ENCODE assay signal across 8 cellular contexts in genomic region chr2:230902180-230902899, GRCh38. TPM values are rescaled to one million over a fixed set of nuclear protein-coding genes. Genes with fewer than 3 reads are reported as not detected.
DNase-seq lines count a peak whose midpoint lies in the region; ATAC-seq and FAIRE-seq lines count a peak whose summit lies in the region.

No MANE protein-coding gene starts in this region.

- H2BK12ac ChIP-seq in mesenchymal stem cell (ENCODE audit: low read length in 2 of 2): no peak overlapping the region

- H3K27me3 ChIP-seq in mesenchymal stem cell (ENCODE audit: control insufficient read depth in 1 of 2, insufficient read depth in 1 of 2, low read length in 2 of 2): peaks cover 44 to 61% of the 10 kb centered on the region in 2 experiments

- intact Hi-C loops in activated T-helper 1 cell treated with anti-CD3 and anti-CD28 coated beads, Interleukin-12 subunit alpha, Interleukin-12 subunit beta, Interleukin-2, Interleukin-4 antibody, amounts not matched to agents 30 ng/mL and 10 ng/mL and 1 ng/mL, durations not matched to agents 14 hours and 24 hours and 36 hours (cut with micrococcal nuclease): loop anchor here (1.0 to 5.0 kb wide), 2 partner anchors 75 to 85 kb away; no protein-coding TSS in a partner anchor

- no peak overlapping the region for H4K91ac ChIP-seq in mesenchymal stem cell (ENCODE audit: low read length)

- H4K8ac ChIP-seq in mesenchymal stem cell (ENCODE audit: low read length): no peak overlapping the region

- H2AFZ ChIP-seq in mesenchymal stem cell (ENCODE audit: low read depth, low read length): no peak overlapping the region

- no peak overlapping the region for H3K4ac ChIP-seq in mesenchymal stem cell (ENCODE audit: low read depth in 1 of 2, low read length in 2 of 2)

- DNase-seq in activated T-helper 1 cell treated with Interleukin-2 at 50 U/mL for 16 hours (ENCODE audit: low read depth) (peak; percentile 20), NCI-H1694 (lab: John Stamatoyannopoulos, UW) (peak; percentile 50), dermis microvascular lymphatic vessel endothelial cell (ENCODE audit: low read depth in 2 of 2) (peak; percentile 1 to 62), mesenchymal stem cell (peak; percentile 71), urothelium cell line (ENCODE audit: low spot score) (peak; percentile 78)
- DNase-seq in activated T-helper 1 cell treated with anti-CD3 and anti-CD28 coated beads, Interleukin-12 subunit alpha, Interleukin-12 subunit beta, Interleukin-2, Interleukin-4 antibody, amounts not matched to agents 30 ng/mL and 10 ng/mL and 1 ng/mL, durations not matched to agents 14 hours and 24 hours and 36 hours (ENCODE audit: low spot score): no peak
- DNase-seq in activated CD4-positive, CD25-positive, alpha-beta regulatory T cell (lab: John Stamatoyannopoulos, UW): peak; percentile 16 to 35 (median 20)

- no peak overlapping the region for H2BK5ac ChIP-seq in mesenchymal stem cell (ENCODE audit: low read depth, low read length, poor library complexity, severe bottlenecking)

- H3K4me3 ChIP-seq in mesenchymal stem cell (ENCODE audit: insufficient read depth in 1 of 2, low read depth in 1 of 2, low read length in 2 of 2): no peak overlapping the region

- no peak overlapping the region for H3K18ac ChIP-seq in mesenchymal stem cell (ENCODE audit: low read depth in 1 of 2, low read length in 2 of 2)

- ATAC-seq in HG02571 (IDR thresholded peaks at IDR 0.05; ENCODE audit: unreplicated experiment): peak; percentile 61

- peaks cover 64% of the 10 kb centered on the region for H3K27me3 Mint-ChIP-seq in activated T-helper 1 cell treated with anti-CD3 and anti-CD28 coated beads, Interleukin-12 subunit alpha, Interleukin-12 subunit beta, Interleukin-2, Interleukin-4 antibody, amounts not matched to agents 30 ng/mL and 10 ng/mL and 1 ng/mL, durations not matched to agents 14 hours and 24 hours and 36 hours (ENCODE audit: insufficient read depth)

- no peak overlapping the region for H3K27ac ChIP-seq in mesenchymal stem cell (ENCODE audit: low read length, poor library complexity, severe bottlenecking)

- H3K9me3 ChIP-seq in mesenchymal stem cell (ENCODE audit: control insufficient read depth, low read length): no peaks in the 10 kb centered on the region

- H3K4me1 ChIP-seq in mesenchymal stem cell (ENCODE audit: control insufficient read depth, insufficient read depth, low read depth, low read length): peaks cover 6% of the 10 kb centered on the region

- H3K36me3 Mint-ChIP-seq in activated T-helper 1 cell treated with anti-CD3 and anti-CD28 coated beads, Interleukin-12 subunit alpha, Interleukin-12 subunit beta, Interleukin-2, Interleukin-4 antibody, amounts not matched to agents 30 ng/mL and 10 ng/mL and 1 ng/mL, durations not matched to agents 14 hours and 24 hours and 36 hours (ENCODE audit: low read depth): no peaks in the 10 kb centered on the region

- no peak overlapping the region for H2AK5ac ChIP-seq in mesenchymal stem cell (ENCODE audit: low read length, severe bottlenecking)

- H3K9me3 Mint-ChIP-seq in activated T-helper 1 cell treated with anti-CD3 and anti-CD28 coated beads, Interleukin-12 subunit alpha, Interleukin-12 subunit beta, Interleukin-2, Interleukin-4 antibody, amounts not matched to agents 30 ng/mL and 10 ng/mL and 1 ng/mL, durations not matched to agents 14 hours and 24 hours and 36 hours: no peaks in the 10 kb centered on the region

- peaks cover 17% of the 10 kb centered on the region for H3K4me1 Mint-ChIP-seq in activated T-helper 1 cell treated with anti-CD3 and anti-CD28 coated beads, Interleukin-12 subunit alpha, Interleukin-12 subunit beta, Interleukin-2, Interleukin-4 antibody, amounts not matched to agents 30 ng/mL and 10 ng/mL and 1 ng/mL, durations not matched to agents 14 hours and 24 hours and 36 hours (ENCODE audit: low read depth)

- no peak overlapping the region for H3K23ac ChIP-seq in mesenchymal stem cell (ENCODE audit: low read length in 2 of 2)

- no peak overlapping the region for H3K27ac Mint-ChIP-seq in activated T-helper 1 cell treated with anti-CD3 and anti-CD28 coated beads, Interleukin-12 subunit alpha, Interleukin-12 subunit beta, Interleukin-2, Interleukin-4 antibody, amounts not matched to agents 30 ng/mL and 10 ng/mL and 1 ng/mL, durations not matched to agents 14 hours and 24 hours and 36 hours

- peak; percentile 56 for FAIRE-seq in urothelium cell line (lab: Jason Lieb, UNC)

- H3K4me2 ChIP-seq in mesenchymal stem cell (ENCODE audit: low read length, poor library complexity, severe bottlenecking): no peak overlapping the region

- no peaks in the 10 kb centered on the region for H3K79me1 ChIP-seq in mesenchymal stem cell (replicated peaks; ENCODE audit: low read length, poor library complexity, severe bottlenecking)

- H3K14ac ChIP-seq in mesenchymal stem cell (ENCODE audit: low read length in 2 of 2): no peak overlapping the region

- H3K4me3 Mint-ChIP-seq in activated T-helper 1 cell treated with anti-CD3 and anti-CD28 coated beads, Interleukin-12 subunit alpha, Interleukin-12 subunit beta, Interleukin-2, Interleukin-4 antibody, amounts not matched to agents 30 ng/mL and 10 ng/mL and 1 ng/mL, durations not matched to agents 14 hours and 24 hours and 36 hours: no peak overlapping the region

- no peak overlapping the region for H2BK15ac ChIP-seq in mesenchymal stem cell (ENCODE audit: low read depth, poor library complexity, severe bottlenecking)

- no peak overlapping the region for H2BK120ac ChIP-seq in mesenchymal stem cell (ENCODE audit: low read depth, low read length)

- H3K9ac ChIP-seq in mesenchymal stem cell (ENCODE audit: low read length): no peak overlapping the region

- no peaks in the 10 kb centered on the region for H3K36me3 ChIP-seq in mesenchymal stem cell (ENCODE audit: control insufficient read depth in 1 of 2, insufficient read depth in 2 of 2, low read depth in 1 of 2, low read length in 2 of 2)

- WGBS in mesenchymal stem cell: 29% methylated on average over 8 of the region's 8 CpGs

RNA-seq across cellular contexts. Expression of gene GPR55, which starts 22.7 kb away (rescaled TPM):
- 0.13 and 0.29 TPM in 2 replicates for total RNA-seq in activated T-helper 1 cell treated with anti-CD3 and anti-CD28 coated beads, Interleukin-12 subunit alpha, Interleukin-12 subunit beta, Interleukin-2, Interleukin-4 antibody, amounts not matched to agents 30 ng/mL and 10 ng/mL and 1 ng/mL, durations not matched to agents 14 hours and 24 hours and 36 hours
- not detected in 2 replicates for total RNA-seq in dermis microvascular lymphatic vessel endothelial cell
- polyA plus RNA-seq in mesenchymal stem cell (2013, experiment 1 of 2): not detected
- polyA plus RNA-seq in mesenchymal stem cell (2013, experiment 2 of 2): 0.01 TPM

RNA-seq across cellular contexts. Expression of gene ITM2C, which starts 37.6 kb away (rescaled TPM):
- total RNA-seq in activated T-helper 1 cell treated with anti-CD3 and anti-CD28 coated beads, Interleukin-12 subunit alpha, Interleukin-12 subunit beta, Interleukin-2, Interleukin-4 antibody, amounts not matched to agents 30 ng/mL and 10 ng/mL and 1 ng/mL, durations not matched to agents 14 hours and 24 hours and 36 hours: 4.2 and 5.2 TPM in 2 replicates
- total RNA-seq in dermis microvascular lymphatic vessel endothelial cell: 31.6 and 70.9 TPM in 2 replicates
- polyA plus RNA-seq in mesenchymal stem cell (2013, experiment 1 of 2): 311 TPM
- polyA plus RNA-seq in mesenchymal stem cell (2013, experiment 2 of 2): 325 TPM
